ENCODE assay signal across 1 cellular context in the genomic region with DNA sequence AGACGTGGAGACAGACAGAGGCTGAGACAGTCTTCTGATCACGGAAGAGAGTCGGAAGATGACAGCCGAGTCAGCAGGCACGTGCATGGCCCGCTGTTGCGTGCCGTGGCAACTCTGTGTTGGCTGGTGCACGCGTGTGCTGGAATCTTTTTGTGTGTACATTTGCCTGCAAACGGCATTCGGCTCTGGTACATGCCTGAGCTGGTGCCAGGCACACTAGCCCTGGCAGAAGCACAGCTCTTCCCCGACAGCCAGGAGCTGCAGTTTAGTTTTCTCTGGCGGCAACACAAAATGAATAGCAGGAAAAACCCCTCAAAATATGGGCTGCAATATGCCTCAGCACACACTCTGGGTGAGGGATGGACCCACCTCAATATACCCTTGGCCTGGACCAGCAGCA.
TF ChIP-seq lines count a peak whose summit lies in the region.

No MANE protein-coding gene starts in this region.

TF ChIP-seq in H1, 55 proteins besides CTCF, POLR2A, EP300 and RAD21:
- TF ChIP-seq CHD2 (IDR thresholded peaks at IDR 0.05; ENCODE audit: low read length) (no peak), CEBPB (IDR thresholded peaks at IDR 0.05; ENCODE audit: low read depth, low read length) (no peak), SRF (IDR thresholded peaks at IDR 0.05; ENCODE audit: low read depth, low read length) (no peak), RNF2 (IDR thresholded peaks at IDR 0.05; ENCODE audit: borderline replicate concordance, low read depth, low read length, missing control alignments, poor library complexity, severe bottlenecking) (no peak), CBX5 (IDR thresholded peaks at IDR 0.05; ENCODE audit: low read depth, low read length) (no peak), SUZ12 (IDR thresholded peaks at IDR 0.05; ENCODE audit: low read length) (no peak), NRF1 (IDR thresholded peaks at IDR 0.05; ENCODE audit: low read depth, low read length) (no peak)
- TF ChIP-seq, protein P1, sequence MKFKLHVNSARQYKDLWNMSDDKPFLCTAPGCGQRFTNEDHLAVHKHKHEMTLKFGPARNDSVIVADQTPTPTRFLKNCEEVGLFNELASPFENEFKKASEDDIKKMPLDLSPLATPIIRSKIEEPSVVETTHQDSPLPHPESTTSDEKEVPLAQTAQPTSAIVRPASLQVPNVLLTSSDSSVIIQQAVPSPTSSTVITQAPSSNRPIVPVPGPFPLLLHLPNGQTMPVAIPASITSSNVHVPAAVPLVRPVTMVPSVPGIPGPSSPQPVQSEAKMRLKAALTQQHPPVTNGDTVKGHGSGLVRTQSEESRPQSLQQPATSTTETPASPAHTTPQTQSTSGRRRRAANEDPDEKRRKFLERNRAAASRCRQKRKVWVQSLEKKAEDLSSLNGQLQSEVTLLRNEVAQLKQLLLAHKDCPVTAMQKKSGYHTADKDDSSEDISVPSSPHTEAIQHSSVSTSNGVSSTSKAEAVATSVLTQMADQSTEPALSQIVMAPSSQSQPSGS (IDR thresholded peaks at IDR 0.05; ENCODE audit: low read length), result no peak
TF ChIP-seq in H1: peak in this region for 0.
